In genomic region chr14:21852775-21853174, GRCh38 we compare ENCODE assay signal across 17 cellular contexts.
DNase-seq lines count a peak whose midpoint lies in the region; ATAC-seq and TF ChIP-seq lines count a peak whose summit lies in the region.
"Had no signal": no experiment of that assay in that cellular context is flagged by ENCODE, and none has a peak within 500 bp of the region (broad histone marks: within the 10 kb centered on the region; RNA-seq: fewer than 3 reads in every experiment).

No MANE protein-coding gene starts in this region.

- H4K20me1 ChIP-seq in Loucy (ENCODE audit: insufficient read depth, low read length, poor library complexity, severe bottlenecking) (no peaks in the 10 kb centered on the region), smooth muscle cell (ENCODE audit: low read depth) (no peaks in the 10 kb centered on the region)

- H3K9me3 ChIP-seq in Loucy (ENCODE audit: insufficient read depth, low read depth, low read length) (no peaks in the 10 kb centered on the region), smooth muscle cell (replicated peaks; ENCODE audit: low read depth) (no peaks in the 10 kb centered on the region)
- H3K9me3 ChIP-seq: BE2C, esophagus squamous epithelium, Peyer's patch, prostate gland, sigmoid colon, upper lobe of left lung had no signal

- H3K27me3 Mint-ChIP-seq in activated T-cell treated with anti-CD3 and anti-CD28 coated beads, Interleukin-2, amount 50 U/mL, for 4 hours (ENCODE audit: low read depth) = peaks cover 17% of the 10 kb centered on the region
- peaks cover 20% of the 10 kb centered on the region for H3K27me3 Mint-ChIP-seq in activated T-helper 2 cell treated with anti-CD3 and anti-CD28 coated beads, Interferon-gamma antibody, Interleukin-2, Interleukin-4, amounts not matched to agents 10 μg/mL and 5 μg/mL and 100 μg/mL, durations not matched to agents 14 hours and 24 hours and 36 hours (ENCODE audit: low read depth)

- H3K9ac ChIP-seq in Loucy (ENCODE audit: low read depth, low read length, poor library complexity, severe bottlenecking) (peak overlapping the region; percentile 65), smooth muscle cell (ENCODE audit: low read depth) (no peak overlapping the region)

- ATAC-seq in activated T-cell treated with anti-CD3 and anti-CD28 coated beads, Interleukin-2, amount 50 U/mL, for 4 hours = no peak
- ATAC-seq in HG02678 (IDR thresholded peaks at IDR 0.05; ENCODE audit: unreplicated experiment) = no peak
- ATAC-seq in HG03095 (IDR thresholded peaks at IDR 0.05; ENCODE audit: unreplicated experiment) = no peak

- H3K36me3 Mint-ChIP-seq in activated T-cell treated with anti-CD3 and anti-CD28 coated beads, Interleukin-2, amount 50 U/mL, for 4 hours (ENCODE audit: insufficient read depth) = no peaks in the 10 kb centered on the region
- peaks cover 11% of the 10 kb centered on the region for H3K36me3 Mint-ChIP-seq in activated T-helper 2 cell treated with anti-CD3 and anti-CD28 coated beads, Interferon-gamma antibody, Interleukin-2, Interleukin-4, amounts not matched to agents 10 μg/mL and 5 μg/mL and 100 μg/mL, durations not matched to agents 14 hours and 24 hours and 36 hours (ENCODE audit: low read depth)

- intact Hi-C loops in activated T-helper 2 cell treated with anti-CD3 and anti-CD28 coated beads, Interferon-gamma antibody, Interleukin-2, Interleukin-4, amounts not matched to agents 10 μg/mL and 5 μg/mL and 100 μg/mL, durations not matched to agents 14 hours and 24 hours and 36 hours (cut with micrococcal nuclease) = no loop called here

- peaks cover 13% of the 10 kb centered on the region for H3K4me1 Mint-ChIP-seq in activated T-cell treated with anti-CD3 and anti-CD28 coated beads, Interleukin-2, amount 50 U/mL, for 4 hours (ENCODE audit: low read depth)
- peaks cover 13% of the 10 kb centered on the region for H3K4me1 Mint-ChIP-seq in activated T-helper 2 cell treated with anti-CD3 and anti-CD28 coated beads, Interferon-gamma antibody, Interleukin-2, Interleukin-4, amounts not matched to agents 10 μg/mL and 5 μg/mL and 100 μg/mL, durations not matched to agents 14 hours and 24 hours and 36 hours (ENCODE audit: low read depth)

- no peaks in the 10 kb centered on the region for H3K36me3 ChIP-seq in Loucy (ENCODE audit: insufficient read depth, low read length)
- H3K36me3 ChIP-seq in smooth muscle cell (ENCODE audit: low read depth) = no peaks in the 10 kb centered on the region
- H3K36me3 ChIP-seq: BE2C, esophagus squamous epithelium, Peyer's patch, prostate gland, sigmoid colon, upper lobe of left lung had no signal

- H3K27ac Mint-ChIP-seq in activated T-helper 2 cell treated with anti-CD3 and anti-CD28 coated beads, Interferon-gamma antibody, Interleukin-2, Interleukin-4, amounts not matched to agents 10 μg/mL and 5 μg/mL and 100 μg/mL, durations not matched to agents 14 hours and 24 hours and 36 hours = peak overlapping the region; percentile 13

- 88% methylated on average over 3 of the region's 3 CpGs for WGBS in smooth muscle cell (ENCODE audit: low lambda C conversion rate)

- H3K27me3 ChIP-seq in Loucy (ENCODE audit: insufficient read depth, low read length, poor library complexity, severe bottlenecking) (no peaks in the 10 kb centered on the region), smooth muscle cell (ENCODE audit: low read depth) (peaks cover 24% of the 10 kb centered on the region)
- H3K27me3 ChIP-seq: BE2C, Peyer's patch, sigmoid colon, upper lobe of left lung had no signal

- DNase-seq in activated T-cell treated with anti-CD3 and anti-CD28 coated beads, Interleukin-2, amount 50 U/mL, for 4 hours = no peak
- no peak for DNase-seq in activated T-cell treated with anti-CD3 and anti-CD28 coated beads, Interleukin-2, amount 50 U/mL, for 1 hour
- DNase-seq in activated T-helper 2 cell treated with anti-CD3 and anti-CD28 coated beads, Interferon-gamma antibody, Interleukin-2, Interleukin-4, amounts not matched to agents 10 μg/mL and 5 μg/mL and 100 μg/mL, durations not matched to agents 14 hours and 24 hours and 36 hours (ENCODE audit: low spot score) = no peak
- DNase-seq in smooth muscle cell (lab: John Stamatoyannopoulos, UW; ENCODE audit: unreplicated experiment) (no peak), superior temporal gyrus (ENCODE audit: extremely low spot score) (no peak)
- DNase-seq: esophagus squamous epithelium, NCI-H1048, NCI-H187 treated with DMSO at 0.1 percent for 48 hours, sigmoid colon, upper lobe of left lung had no signal

- no peaks in the 10 kb centered on the region for H3F3A ChIP-seq in Loucy (ENCODE audit: low read depth)
- H3F3A ChIP-seq in smooth muscle cell (ENCODE audit: low read depth) = no peaks in the 10 kb centered on the region

- peak overlapping the region; percentile 74 for H3K4me3 ChIP-seq in Loucy (ENCODE audit: low read length, poor library complexity, severe bottlenecking)
- no peak overlapping the region for H3K4me3 ChIP-seq in smooth muscle cell
- H3K4me3 ChIP-seq: esophagus squamous epithelium, GM12878, Peyer's patch, prostate gland, sigmoid colon, upper lobe of left lung had no signal

- H3K4me2 ChIP-seq in Loucy (ENCODE audit: low read depth, low read length, poor library complexity, severe bottlenecking) = peak overlapping the region; percentile 85
- no peak overlapping the region for H3K4me2 ChIP-seq in smooth muscle cell

- no peaks in the 10 kb centered on the region for H3K9me3 Mint-ChIP-seq in activated T-cell treated with anti-CD3 and anti-CD28 coated beads, Interleukin-2, amount 50 U/mL, for 4 hours
- no peaks in the 10 kb centered on the region for H3K9me3 Mint-ChIP-seq in activated T-helper 2 cell treated with anti-CD3 and anti-CD28 coated beads, Interferon-gamma antibody, Interleukin-2, Interleukin-4, amounts not matched to agents 10 μg/mL and 5 μg/mL and 100 μg/mL, durations not matched to agents 14 hours and 24 hours and 36 hours

- TF ChIP-seq CTCF in Loucy (conservative IDR thresholded peaks at IDR 0.05; ENCODE audit: low read length) (peak; percentile 19; the same call in 1 of the 2 replicates), smooth muscle cell (IDR thresholded peaks at IDR 0.05; ENCODE audit: borderline replicate concordance, insufficient read depth, poor library complexity, severe bottlenecking) (no peak)

- peak overlapping the region; percentile 90 for H2AFZ ChIP-seq in Loucy (ENCODE audit: low read length)
- peak overlapping the region; percentile 24 for H2AFZ ChIP-seq in smooth muscle cell (ENCODE audit: low read depth)

- no peak overlapping the region for H3K27ac ChIP-seq in smooth muscle cell (ENCODE audit: low read depth)
- H3K27ac ChIP-seq: esophagus squamous epithelium, Peyer's patch, prostate gland, sigmoid colon, upper lobe of left lung had no signal

- peak overlapping the region; percentile 74 for H3K4me3 Mint-ChIP-seq in activated T-cell treated with anti-CD3 and anti-CD28 coated beads, Interleukin-2, amount 50 U/mL, for 4 hours
- H3K4me3 Mint-ChIP-seq in activated T-helper 2 cell treated with anti-CD3 and anti-CD28 coated beads, Interferon-gamma antibody, Interleukin-2, Interleukin-4, amounts not matched to agents 10 μg/mL and 5 μg/mL and 100 μg/mL, durations not matched to agents 14 hours and 24 hours and 36 hours (ENCODE audit: low read depth) = peak overlapping the region; percentile 71

- H3K79me2 ChIP-seq in Loucy (ENCODE audit: insufficient read depth, low read length) = 0 out of 2 replicates have a peak, but pooled peaks cover 4% of the 10 kb centered on the region
- no peaks in the 10 kb centered on the region for H3K79me2 ChIP-seq in smooth muscle cell (ENCODE audit: low read depth)

- peaks cover 31% of the 10 kb centered on the region for H3K4me1 ChIP-seq in Loucy (ENCODE audit: insufficient read depth, low read length, poor library complexity, severe bottlenecking)
- no peaks in the 10 kb centered on the region for H3K4me1 ChIP-seq in smooth muscle cell (ENCODE audit: low read depth)
- H3K4me1 ChIP-seq: BE2C, esophagus squamous epithelium, Peyer's patch, prostate gland, sigmoid colon, upper lobe of left lung had no signal

- H3K9me2 ChIP-seq in Loucy (replicated peaks; ENCODE audit: low read depth, low read length) = no peaks in the 10 kb centered on the region
